ENCODE assay signal across 8 cellular contexts in the genomic region with DNA sequence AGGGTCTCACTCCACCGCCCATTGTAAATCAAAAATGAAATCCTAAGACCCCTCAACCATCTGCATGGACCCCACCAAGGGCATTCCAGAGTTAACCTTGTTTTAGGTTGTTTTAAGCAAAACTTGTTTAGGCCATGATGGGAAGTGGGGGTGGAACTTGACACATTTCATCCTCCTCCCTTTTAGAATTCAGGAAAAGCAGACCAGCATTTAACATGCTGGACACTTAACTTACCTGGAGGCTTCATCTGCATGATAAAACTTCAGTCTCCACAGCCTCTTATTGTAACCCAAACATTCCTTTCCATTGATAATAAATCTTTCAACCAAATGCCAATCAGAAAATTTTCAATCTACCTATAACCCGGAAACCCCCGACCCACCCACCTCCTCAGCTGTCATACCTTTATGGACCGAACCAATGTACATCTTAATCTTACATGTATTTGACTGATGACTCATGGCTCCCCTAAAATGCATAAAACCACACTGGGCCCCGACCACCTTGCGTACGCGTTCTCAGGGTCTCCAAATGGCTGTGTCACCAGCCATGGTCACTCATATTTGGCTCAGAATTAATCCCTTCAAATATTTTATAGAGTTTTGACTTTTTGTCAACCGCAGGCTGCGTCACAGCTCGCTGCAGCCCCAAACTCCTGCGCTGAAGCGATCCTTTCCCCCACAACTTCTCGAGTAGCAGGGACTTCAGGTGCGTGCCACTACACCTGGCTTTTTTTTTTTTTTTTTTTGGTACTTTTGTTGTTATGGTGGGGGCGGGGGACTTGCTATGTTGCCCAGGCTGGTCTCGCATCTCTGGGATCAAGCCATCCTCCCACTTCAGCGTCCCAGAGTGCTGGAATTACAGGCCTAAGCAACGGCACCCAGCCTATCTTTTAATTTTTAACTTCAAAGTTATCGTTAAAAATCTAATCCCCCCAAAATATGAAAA. TPM values are rescaled to one million over a fixed set of nuclear protein-coding genes. Genes with fewer than 3 reads are reported as not detected.
DNase-seq lines count a peak whose midpoint lies in the region; ATAC-seq and TF ChIP-seq lines count a peak whose summit lies in the region.

No MANE protein-coding gene starts in this region.

- peaks cover 28% of the 10 kb centered on the region for H3K36me3 Mint-ChIP-seq in activated B cell treated with CpG ODN at 0.5 μM for 24 hours (ENCODE audit: low read depth)

- H3K27me3 ChIP-seq in H7 (ENCODE audit: control insufficient read depth, insufficient read depth, low read length) (peaks cover 2% of the 10 kb centered on the region; the same call in 1 of the 2 replicates), right cardiac atrium (ENCODE audit: control insufficient read depth, insufficient read depth) (no peaks in the 10 kb centered on the region)

- H3K9me3 ChIP-seq in right cardiac atrium (ENCODE audit: control insufficient read depth, low read length), result no peaks in the 10 kb centered on the region

- TF ChIP-seq CTCF in activated B cell treated with CpG ODN at 0.5 μM for 24 hours (IDR thresholded peaks at IDR 0.05), result no peak

- H3K27me3 Mint-ChIP-seq in activated B cell treated with CpG ODN at 0.5 μM for 24 hours, result no peaks in the 10 kb centered on the region

- no peaks in the 10 kb centered on the region for H3K4me1 ChIP-seq in right cardiac atrium (ENCODE audit: control insufficient read depth, insufficient read depth, low read length)

- no peak overlapping the region for H3K27ac ChIP-seq in right cardiac atrium (ENCODE audit: low read length)
- peak overlapping the region in 16 of 21 experiments; percentile 93 to 100 (median 99) for H3K27ac ChIP-seq in skin epidermis

- DNase-seq in H7, result no peak
- DNase-seq in activated B cell treated with CpG ODN at 0.5 μM for 24 hours, result no peak
- DNase-seq in right cardiac atrium, result no peak
- DNase-seq in stimulated activated naive CD4-positive, alpha-beta T cell (lab: John Stamatoyannopoulos, UW), result no peak
- no peak for DNase-seq in NCI-H748 treated with DMSO at 0.1 percent for 48 hours (lab: John Stamatoyannopoulos, UW)

- H3K27ac Mint-ChIP-seq in activated B cell treated with CpG ODN at 0.5 μM for 24 hours, result peak overlapping the region; percentile 94

- H3K4me1 Mint-ChIP-seq in activated B cell treated with CpG ODN at 0.5 μM for 24 hours, result peaks cover 25% of the 10 kb centered on the region

- intact Hi-C loops in activated B cell treated with CpG ODN at 0.5 μM for 24 hours (cut with micrococcal nuclease), result no loop called here
- intact Hi-C loops in right cardiac atrium (cut with DNase I), result no loop called here

- ATAC-seq in activated B cell treated with CpG ODN at 0.5 μM for 24 hours (ENCODE audit: low read depth) (no peak), right cardiac atrium (no peak), HG03520 (IDR thresholded peaks at IDR 0.05; ENCODE audit: unreplicated experiment) (no peak), GM18861 (IDR thresholded peaks at IDR 0.05; ENCODE audit: unreplicated experiment) (no peak)

- H3K4me3 ChIP-seq in H7 (ENCODE audit: insufficient read depth, low read depth, low read length) (peak overlapping the region; percentile 80), right cardiac atrium (ENCODE audit: low read length) (peak overlapping the region; percentile 85), skin epidermis (peak overlapping the region; percentile 58 to 89 (median 78))

- H3K4me3 Mint-ChIP-seq in activated B cell treated with CpG ODN at 0.5 μM for 24 hours, result peak overlapping the region; percentile 94

- POLR2A ChIA-PET in activated B cell treated with CpG ODN at 0.5 μM for 24 hours (lab: Charles Lee), result no interaction called here

- CTCF ChIA-PET in activated B cell treated with CpG ODN at 0.5 μM for 24 hours (lab: Charles Lee), result no interaction called here

- H3K36me3 ChIP-seq in H7 (replicated peaks; ENCODE audit: control insufficient read depth, insufficient read depth, low read length), result no peaks in the 10 kb centered on the region

- WGBS in right cardiac atrium, result 69% methylated on average over 20 of the region's 20 CpGs

- H3K9me3 Mint-ChIP-seq in activated B cell treated with CpG ODN at 0.5 μM for 24 hours, result no peaks in the 10 kb centered on the region

RNA-seq across cellular contexts. Expression of a gene that starts 0.9 kb away (rescaled TPM):
- total RNA-seq in H7 (2014; rRNA removed; shearing (Covaris generic)), result 11.4 and 15.4 TPM in 2 replicates
- 39.0 and 52.9 TPM in 2 replicates for total RNA-seq in activated B cell treated with CpG ODN at 0.5 μM for 24 hours
- total RNA-seq in right cardiac atrium, result 10 to 100 TPM; 29.0 to 40.6 (median 32.4) TPM
- polyA plus RNA-seq in right cardiac atrium, result 20.7 TPM

RNA-seq across cellular contexts. Expression of a gene that starts 56.0 kb away (rescaled TPM):
- total RNA-seq in H7 (2014; rRNA removed; shearing (Covaris generic)), result 22.6 and 30.4 TPM in 2 replicates
- 28.5 and 29.4 TPM in 2 replicates for total RNA-seq in activated B cell treated with CpG ODN at 0.5 μM for 24 hours
- total RNA-seq in right cardiac atrium, result 10 to 100 TPM; 28.8 to 40.3 (median 32.3) TPM
- 40.4 TPM for polyA plus RNA-seq in right cardiac atrium
